ENCODE assay signal across 27 cellular contexts in genomic region chr20:50196248-50196647, GRCh38. TPM values are rescaled to one million over a fixed set of nuclear protein-coding genes. Genes with fewer than 3 reads are reported as not detected.
DNase-seq lines count a peak whose midpoint lies in the region; ATAC-seq and TF ChIP-seq lines count a peak whose summit lies in the region.
"Had no signal": no experiment of that assay in that cellular context is flagged by ENCODE, and none has a peak within 500 bp of the region (broad histone marks: within the 10 kb centered on the region; RNA-seq: fewer than 3 reads in every experiment).

No MANE protein-coding gene starts in this region.

- ATAC-seq in activated CD4-positive, alpha-beta T cell treated with anti-CD3 and anti-CD28 coated beads for 36 hours, result no peak
- ATAC-seq in gastrocnemius medialis (no peak), GM21526 (IDR thresholded peaks at IDR 0.05; ENCODE audit: low FRiP score, unreplicated experiment) (no peak)
- no peak for ATAC-seq in stimulated activated effector memory CD8-positive, alpha-beta T cell treated with anti-CD3 and anti-CD28 coated beads, Interleukin-12 subunit alpha, Interleukin-12 subunit beta, amount 100 ng/mL, for 72 hours
- ATAC-seq: mucosa of descending colon had no signal

- H3K4me3 Mint-ChIP-seq in activated CD4-positive, alpha-beta T cell treated with anti-CD3 and anti-CD28 coated beads for 36 hours, result no peak overlapping the region
- H3K4me3 Mint-ChIP-seq in stimulated activated effector memory CD8-positive, alpha-beta T cell treated with anti-CD3 and anti-CD28 coated beads, Interleukin-12 subunit alpha, Interleukin-12 subunit beta, amount 100 ng/mL, for 72 hours, result no peak overlapping the region
- H3K4me3 Mint-ChIP-seq: neural progenitor cell had no signal

- POLR2A ChIA-PET in activated CD4-positive, alpha-beta T cell treated with anti-CD3 and anti-CD28 coated beads for 36 hours (lab: Charles Lee), result no interaction called here
- POLR2A ChIA-PET in HEK293T (lab: Yijun Ruan, JAX), result no interaction called here

- H3K4me1 ChIP-seq in adipocyte (ENCODE audit: control insufficient read depth, insufficient read depth, low read length), result peaks cover 25% of the 10 kb centered on the region
- H3K4me1 ChIP-seq in gastrocnemius medialis, result peaks cover 10 to 20% of the 10 kb centered on the region in 2 donors
- H3K4me1 ChIP-seq: colonic mucosa had no signal

- H3K9me3 ChIP-seq in adipocyte (ENCODE audit: control insufficient read depth, low read length) (no peaks in the 10 kb centered on the region), gastrocnemius medialis (no peaks in the 10 kb centered on the region)
- H3K9me3 ChIP-seq: Caco-2, colonic mucosa, mucosa of descending colon, SK-N-SH, transverse colon had no signal

- peak overlapping the region; percentile 58 for H3K27ac Mint-ChIP-seq in activated CD4-positive, alpha-beta T cell treated with anti-CD3 and anti-CD28 coated beads for 36 hours
- H3K27ac Mint-ChIP-seq in stimulated activated effector memory CD8-positive, alpha-beta T cell treated with anti-CD3 and anti-CD28 coated beads, Interleukin-12 subunit alpha, Interleukin-12 subunit beta, amount 100 ng/mL, for 72 hours, result no peak overlapping the region
- H3K27ac Mint-ChIP-seq: neural progenitor cell, progenitor cell of endocrine pancreas had no signal

- H3K27me3 ChIP-seq in adipocyte (replicated peaks; ENCODE audit: control insufficient read depth, insufficient read depth, low read length) (no peaks in the 10 kb centered on the region), gastrocnemius medialis (no peaks in the 10 kb centered on the region)
- H3K27me3 ChIP-seq: colonic mucosa, transverse colon had no signal

- H3K9me3 Mint-ChIP-seq in activated CD4-positive, alpha-beta T cell treated with anti-CD3 and anti-CD28 coated beads for 36 hours (ENCODE audit: low read depth), result peaks cover 4% of the 10 kb centered on the region
- no peaks in the 10 kb centered on the region for H3K9me3 Mint-ChIP-seq in stimulated activated effector memory CD8-positive, alpha-beta T cell treated with anti-CD3 and anti-CD28 coated beads, Interleukin-12 subunit alpha, Interleukin-12 subunit beta, amount 100 ng/mL, for 72 hours
- H3K9me3 Mint-ChIP-seq: neural progenitor cell had no signal

- H3K27me3 Mint-ChIP-seq in activated CD4-positive, alpha-beta T cell treated with anti-CD3 and anti-CD28 coated beads for 36 hours, result no peaks in the 10 kb centered on the region

- H3K27ac ChIP-seq in gastrocnemius medialis, result peak overlapping the region; percentile 91 to 100 (median 97)
- H3K27ac ChIP-seq: colonic mucosa, neural progenitor cell, WERI-Rb-1 had no signal

- intact Hi-C loops in activated CD4-positive, alpha-beta T cell treated with anti-CD3 and anti-CD28 coated beads for 36 hours (cut with DNase I, micrococcal nuclease), result loop anchor here in 1 of 2 experiments (10.0 kb wide), 2 partner anchors 89 to 539 kb away; partner anchors contain the start of gene PARD6B
- intact Hi-C loops in gastrocnemius medialis (cut with DNase I; ENCODE audit: low total_unique reads), result no loop called here

- in situ Hi-C loops in gastrocnemius medialis (cut with MboI; ENCODE audit: low sequenced_read_pairs in 4 of 4), result loop anchor here in 3 of 4 donors (10.0 to 25.0 kb wide), 3 partner anchors 79 to 566 kb away; no protein-coding TSS in a partner anchor

- peak overlapping the region; percentile 100 for H3K9ac ChIP-seq in adipocyte (ENCODE audit: low read length)
- H3K9ac ChIP-seq: neural progenitor cell, SK-N-SH had no signal

- no peak for TF ChIP-seq CTCF in gastrocnemius medialis (IDR thresholded peaks at IDR 0.05 in 4 of 5, conservative IDR thresholded peaks at IDR 0.05 in 1 of 5)

- peaks cover 29% of the 10 kb centered on the region for H3K36me3 ChIP-seq in adipocyte (ENCODE audit: control insufficient read depth, insufficient read depth, low read length, severe bottlenecking)
- peaks cover 0 to 16% of the 10 kb centered on the region in 2 donors for H3K36me3 ChIP-seq in gastrocnemius medialis
- H3K36me3 ChIP-seq: colonic mucosa, neural progenitor cell, transverse colon, WERI-Rb-1 had no signal

- H3K4me3 ChIP-seq in adipocyte (ENCODE audit: low read length), result no peak overlapping the region
- no peak overlapping the region for H3K4me3 ChIP-seq in gastrocnemius medialis
- H3K4me3 ChIP-seq: colonic mucosa, mucosa of descending colon, neural progenitor cell, transverse colon had no signal

- H3K4me1 Mint-ChIP-seq in activated CD4-positive, alpha-beta T cell treated with anti-CD3 and anti-CD28 coated beads for 36 hours, result peaks cover 17% of the 10 kb centered on the region
- H3K4me1 Mint-ChIP-seq in stimulated activated effector memory CD8-positive, alpha-beta T cell treated with anti-CD3 and anti-CD28 coated beads, Interleukin-12 subunit alpha, Interleukin-12 subunit beta, amount 100 ng/mL, for 72 hours, result peaks cover 39% of the 10 kb centered on the region

- no peak for DNase-seq in activated CD4-positive, alpha-beta T cell treated with anti-CD3 and anti-CD28 coated beads for 36 hours
- no peak for DNase-seq in activated CD4-positive, alpha-beta T cell treated with anti-CD3 and anti-CD28 coated beads for 48 hours
- DNase-seq in HEK293T (ENCODE audit: extremely low spot score), result peak; percentile 3
- DNase-seq in adipocyte (ENCODE audit: low read depth), result no peak
- DNase-seq in gastrocnemius medialis, result no peak
- DNase-seq in stimulated activated effector memory CD8-positive, alpha-beta T cell treated with anti-CD3 and anti-CD28 coated beads, Interleukin-12 subunit alpha, Interleukin-12 subunit beta, amount 100 ng/mL, for 72 hours (ENCODE audit: low spot score in 2 of 2), result no peak
- DNase-seq in NCI-H1092 treated with DMSO at 0.1 percent for 48 hours (lab: John Stamatoyannopoulos, UW), result no peak
- DNase-seq: activated CD4-positive, alpha-beta T cell treated with anti-CD3 and anti-CD28 coated beads, Interleukin-2, amount 50 U/mL, for 4 hours; activated CD8-positive, alpha-beta memory T cell treated with anti-CD3 and anti-CD28 coated beads, Interleukin-2, amount 50 U/mL, for 4 hours; activated gamma-delta T cell treated with Interleukin-2 at 50 U/mL for 16 hours; amygdala; Caco-2; colonic mucosa; DND-41; GOT3; islet precursor cell; Kasumi-1; mucosa of descending colon; NCI-H1694; NCI-H526; RPMI8226; SK-N-SH; transverse colon; WERI-Rb-1 had no signal

- CTCF ChIA-PET in activated CD4-positive, alpha-beta T cell treated with anti-CD3 and anti-CD28 coated beads for 36 hours (lab: Charles Lee), result interaction anchor here (1.0 kb wide), 1 partner anchor 268 kb away, joined by 3 read pairs; no protein-coding TSS in a partner anchor
- CTCF ChIA-PET in HEK293T (lab: Yijun Ruan, JAX), result no interaction called here

- peaks cover 28% of the 10 kb centered on the region for H3K36me3 Mint-ChIP-seq in activated CD4-positive, alpha-beta T cell treated with anti-CD3 and anti-CD28 coated beads for 36 hours (ENCODE audit: low read depth)
- H3K36me3 Mint-ChIP-seq in stimulated activated effector memory CD8-positive, alpha-beta T cell treated with anti-CD3 and anti-CD28 coated beads, Interleukin-12 subunit alpha, Interleukin-12 subunit beta, amount 100 ng/mL, for 72 hours, result peaks cover 29% of the 10 kb centered on the region
- H3K36me3 Mint-ChIP-seq: neural progenitor cell had no signal

- TF ChIP-seq POLR2A in gastrocnemius medialis (IDR thresholded peaks at IDR 0.05), result no peak

TF ChIP-seq in HEK293T, 16 proteins besides CTCF, POLR2A, EP300 and RAD21:
- TF ChIP-seq FOXM1 (IDR thresholded peaks at IDR 0.05; ENCODE audit: borderline replicate concordance) (no peak), ELF4 (IDR thresholded peaks at IDR 0.05) (no peak), NFRKB (IDR thresholded peaks at IDR 0.05) (no peak), ARNT (IDR thresholded peaks at IDR 0.05) (no peak), HDGF (IDR thresholded peaks at IDR 0.05; ENCODE audit: borderline replicate concordance) (no peak), SUZ12 (IDR thresholded peaks at IDR 0.05) (no peak), FOXK2 (IDR thresholded peaks at IDR 0.05) (no peak), BHLHE40 (IDR thresholded peaks at IDR 0.05; ENCODE audit: borderline replicate concordance) (no peak), TARDBP (IDR thresholded peaks at IDR 0.05) (no peak), ZNF384 (IDR thresholded peaks at IDR 0.05) (no peak), CTBP1 (IDR thresholded peaks at IDR 0.05; ENCODE audit: borderline replicate concordance) (no peak), PKNOX1 (IDR thresholded peaks at IDR 0.05) (no peak), FOXA1 (IDR thresholded peaks at IDR 0.05) (no peak), SP1 (IDR thresholded peaks at IDR 0.05) (no peak), LEF1 (IDR thresholded peaks at IDR 0.05; ENCODE audit: borderline replicate concordance) (no peak), L3MBTL2 (conservative IDR thresholded peaks at IDR 0.05) (no peak)
TF ChIP-seq in HEK293T: peak in this region for 0.

RNA-seq across cellular contexts. Expression of gene CEBPB, which starts 5.6 kb away (rescaled TPM):
- total RNA-seq in activated CD4-positive, alpha-beta T cell treated with anti-CD3 and anti-CD28 coated beads for 36 hours, result 10 to 100 TPM; 28.9 to 40.1 TPM
- total RNA-seq in gastrocnemius medialis, result 100 to 1,000 TPM; 219 to 434 (median 321) TPM

RNA-seq across cellular contexts. Expression of gene PEDS1, which starts 42.7 kb away (rescaled TPM):
- total RNA-seq in activated CD4-positive, alpha-beta T cell treated with anti-CD3 and anti-CD28 coated beads for 36 hours, result 10 to 100 TPM; 13.2 to 16.8 TPM
- total RNA-seq in gastrocnemius medialis, result 10 to 100 TPM; 33.2 to 77.9 (median 38.2) TPM

Comparison
In these comparisons a context has a peak if more than half of its experiments do, and no peak if none do; other contexts are left out.
1. RNA of gene CEBPB, which starts 5.6 kb away (total RNA-seq): 219 to 434 TPM in gastrocnemius medialis; 28.9 to 40.1 TPM in activated CD4-positive, alpha-beta T cell treated with anti-CD3 and anti-CD28 coated beads for 36 hours; every median in the first group is over 4 times any median in the second.